ENCODE assay signal across 3 cellular contexts in genomic region chr21:45406801-45407628, GRCh38.
TF ChIP-seq lines count a peak whose summit lies in the region.

No MANE protein-coding gene starts in this region.

TF ChIP-seq in A549, 52 proteins besides CTCF, POLR2A, EP300 and RAD21:
- no peak for TF ChIP-seq NFE2L2 (conservative IDR thresholded peaks at IDR 0.05; ENCODE audit: low read length)
- peak; percentile 12 for TF ChIP-seq MAFK (IDR thresholded peaks at IDR 0.05; ENCODE audit: partially characterized antibody)

TF ChIP-seq in IMR-90, 13 proteins besides CTCF, POLR2A, EP300 and RAD21:
- no peak for TF ChIP-seq MAZ (IDR thresholded peaks at IDR 0.05; ENCODE audit: borderline replicate concordance, low read depth, low read length)
- no peak for TF ChIP-seq CHD1 (IDR thresholded peaks at IDR 0.05; ENCODE audit: low read depth, low read length)
- no peak for TF ChIP-seq ELK1 (IDR thresholded peaks at IDR 0.05; ENCODE audit: borderline replicate concordance, low read depth, low read length)
- TF ChIP-seq NFE2L2 (IDR thresholded peaks at IDR 0.05; ENCODE audit: low read depth, low read length), result no peak
- TF ChIP-seq FOS (IDR thresholded peaks at IDR 0.05; ENCODE audit: low read depth, low read length), result no peak
- TF ChIP-seq BHLHE40 (IDR thresholded peaks at IDR 0.05; ENCODE audit: low read depth, low read length), result no peak
- TF ChIP-seq SMC3 (IDR thresholded peaks at IDR 0.05; ENCODE audit: low read depth, low read length), result no peak
- no peak for TF ChIP-seq RFX5 (IDR thresholded peaks at IDR 0.05; ENCODE audit: low read depth, low read length)
- TF ChIP-seq CEBPB (IDR thresholded peaks at IDR 0.05; ENCODE audit: low read depth, low read length), result no peak
- TF ChIP-seq USF2 (IDR thresholded peaks at IDR 0.05; ENCODE audit: low read depth, low read length), result no peak
- TF ChIP-seq MXI1 (IDR thresholded peaks at IDR 0.05; ENCODE audit: borderline replicate concordance, low read depth, low read length), result no peak
- no peak for TF ChIP-seq RCOR1 (IDR thresholded peaks at IDR 0.05; ENCODE audit: insufficient replicate concordance, low read length)
- TF ChIP-seq MAFK (IDR thresholded peaks at IDR 0.05; ENCODE audit: low read depth, low read length), result no peak

TF ChIP-seq in endothelial cell of umbilical vein, 7 proteins besides CTCF, POLR2A, EP300 and RAD21:
- TF ChIP-seq GATA2 (IDR thresholded peaks at IDR 0.05; ENCODE audit: insufficient read depth, insufficient read length, low read depth, low read length), result no peak
- TF ChIP-seq FOS (IDR thresholded peaks at IDR 0.05; ENCODE audit: borderline replicate concordance, insufficient read depth, low read length), result no peak
- no peak for TF ChIP-seq EZH2 (IDR thresholded peaks at IDR 0.05; ENCODE audit: borderline replicate concordance, low read depth, low read length, severe bottlenecking)
- no peak for TF ChIP-seq JUN (IDR thresholded peaks at IDR 0.05; ENCODE audit: borderline replicate concordance, insufficient read depth, insufficient read length, low read depth)
- TF ChIP-seq MAX (IDR thresholded peaks at IDR 0.05; ENCODE audit: insufficient read depth, insufficient read length), result no peak
